9 cellular contexts compared by ENCODE assay signal in the genomic region with DNA sequence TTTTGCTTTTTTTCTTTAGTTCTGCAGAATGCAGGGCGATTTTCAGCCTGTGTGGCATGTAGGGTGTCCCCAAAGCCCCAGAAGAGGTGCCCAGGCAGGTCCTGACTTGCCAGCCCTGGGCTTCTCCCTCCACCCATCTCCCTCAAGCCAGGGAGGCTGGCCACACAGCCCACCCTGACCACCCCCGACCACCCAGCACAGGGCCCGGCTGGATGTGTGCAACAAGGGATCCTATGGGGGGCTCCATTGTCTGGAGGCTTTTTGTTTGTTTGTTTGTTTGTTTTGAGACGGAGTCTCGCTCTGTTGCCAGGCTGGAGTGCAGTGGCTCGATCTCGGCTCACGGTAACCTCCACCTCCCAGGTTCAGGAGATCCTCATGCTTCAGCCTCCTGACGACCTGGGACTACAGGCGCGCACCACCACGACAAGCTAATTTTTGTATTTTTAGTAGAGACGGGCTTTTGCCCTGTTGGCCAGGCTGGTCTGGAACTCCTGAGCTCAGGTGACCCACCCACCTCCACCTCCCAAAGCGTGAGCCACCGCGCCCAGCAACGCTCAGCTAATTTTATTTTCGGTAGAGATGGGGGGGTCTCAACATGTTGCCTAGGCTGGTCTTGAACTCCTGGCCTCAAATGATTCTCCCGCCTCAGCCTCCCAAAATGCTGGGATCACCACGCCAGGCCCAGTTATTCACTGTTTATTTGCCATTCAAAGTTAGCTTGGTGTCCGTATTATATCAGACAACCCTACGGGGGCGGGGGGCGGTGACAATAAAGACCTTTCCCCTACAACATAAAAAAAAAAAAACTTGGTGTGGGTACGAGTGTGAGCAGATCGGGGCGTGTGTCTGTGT. TPM values are rescaled to one million over a fixed set of nuclear protein-coding genes. Genes with fewer than 3 reads are reported as not detected.
DNase-seq lines count a peak whose midpoint lies in the region; ATAC-seq, FAIRE-seq and TF ChIP-seq lines count a peak whose summit lies in the region.
"Had no signal": no experiment of that assay in that cellular context is flagged by ENCODE, and none has a peak within 500 bp of the region (broad histone marks: within the 10 kb centered on the region; RNA-seq: fewer than 3 reads in every experiment).

No MANE protein-coding gene starts in this region.

- ATAC-seq in gastrocnemius medialis (no peak), GM19397 (IDR thresholded peaks at IDR 0.05; ENCODE audit: unreplicated experiment) (no peak), HG02678 (IDR thresholded peaks at IDR 0.05; ENCODE audit: unreplicated experiment) (no peak), GM18868 (IDR thresholded peaks at IDR 0.05; ENCODE audit: unreplicated experiment) (no peak)

- H2AFZ ChIP-seq in fibroblast of lung (ENCODE audit: low read length) = no peak overlapping the region

- peaks cover 40% of the 10 kb centered on the region for H3F3A ChIP-seq in DOHH2 (ENCODE audit: control insufficient read depth, insufficient read depth)

- in situ Hi-C loops in gastrocnemius medialis (cut with MboI; ENCODE audit: low sequenced_read_pairs in 4 of 4) = no loop called here

- peak overlapping the region; percentile 97 for H3K27ac ChIP-seq in DOHH2 (ENCODE audit: low read depth, low read length)
- H3K27ac ChIP-seq in VCaP = peak overlapping the region; percentile 94
- peak overlapping the region; percentile 95 for H3K27ac ChIP-seq in fibroblast of lung (ENCODE audit: insufficient read depth, low read length)
- H3K27ac ChIP-seq in gastrocnemius medialis = peak overlapping the region; percentile 95 to 100 (median 98)

- no peaks in the 10 kb centered on the region for H3K9me2 ChIP-seq in DOHH2 (replicated peaks; ENCODE audit: control insufficient read depth, low read length)

- no peaks in the 10 kb centered on the region for H4K20me1 ChIP-seq in DOHH2 (ENCODE audit: control insufficient read depth, insufficient read depth, low read depth, low read length)
- no peaks in the 10 kb centered on the region for H4K20me1 ChIP-seq in fibroblast of lung (ENCODE audit: control insufficient read depth, extremely low read depth, insufficient read depth, low read length)

- DNase-seq in fibroblast of lung (ENCODE audit: low read depth in 2 of 2) (no peak), gastrocnemius medialis (no peak), RCC 7860 (ENCODE audit: low spot score) (no peak)
- DNase-seq: NCI-H226 had no signal

- no peak for TF ChIP-seq CTCF in DOHH2 (IDR thresholded peaks at IDR 0.05; ENCODE audit: low read depth, low read length, poor library complexity, severe bottlenecking)
- no peak for TF ChIP-seq CTCF in VCaP (conservative IDR thresholded peaks at IDR 0.05)
- no peak for TF ChIP-seq CTCF in fibroblast of lung (conservative IDR thresholded peaks at IDR 0.05 in 1 of 2, IDR thresholded peaks at IDR 0.05 in 1 of 2; ENCODE audit: low read depth in 1 of 2, low read length in 2 of 2)
- no peak for TF ChIP-seq CTCF in gastrocnemius medialis (IDR thresholded peaks at IDR 0.05 in 4 of 5, conservative IDR thresholded peaks at IDR 0.05 in 1 of 5)

- H3K4me1 ChIP-seq in DOHH2 (ENCODE audit: control insufficient read depth, low read length) = peaks cover 90% of the 10 kb centered on the region
- peaks cover 31% of the 10 kb centered on the region for H3K4me1 ChIP-seq in fibroblast of lung (ENCODE audit: control insufficient read depth, extremely low read depth, insufficient read depth, low read length)
- H3K4me1 ChIP-seq in gastrocnemius medialis = peaks cover 50 to 70% of the 10 kb centered on the region in 2 donors

- H3K27me3 ChIP-seq in DOHH2 (ENCODE audit: control insufficient read depth, low read length) = no peaks in the 10 kb centered on the region
- no peaks in the 10 kb centered on the region for H3K27me3 ChIP-seq in fibroblast of lung (ENCODE audit: control insufficient read depth, insufficient read depth, low read length)
- H3K27me3 ChIP-seq in gastrocnemius medialis = no peaks in the 10 kb centered on the region

- H3K4me3 ChIP-seq in DOHH2 (ENCODE audit: low read length) (peak overlapping the region; percentile 82; the same call in 1 of the 2 replicates), fibroblast of lung (replicated peaks in 1 of 4; ENCODE audit: control extremely low read depth in 1 of 4, insufficient read depth in 1 of 4, low read depth in 3 of 4, low read length in 4 of 4) (no peak overlapping the region), gastrocnemius medialis (peak overlapping the region in 2 of 4 donors; percentile 42 to 69)

- H3K9me3 ChIP-seq in DOHH2 (ENCODE audit: control insufficient read depth, insufficient read depth, low read length) (no peaks in the 10 kb centered on the region), fibroblast of lung (ENCODE audit: control insufficient read depth, insufficient read depth, low read depth, low read length) (no peaks in the 10 kb centered on the region), gastrocnemius medialis (no peaks in the 10 kb centered on the region)

- TF ChIP-seq POLR2A in gastrocnemius medialis (IDR thresholded peaks at IDR 0.05) = no peak

- no peak overlapping the region for H3K9ac ChIP-seq in fibroblast of lung (ENCODE audit: insufficient read depth, low read length)

- FAIRE-seq in RCC 7860 (lab: Jason Lieb, UNC) = no peak

- intact Hi-C loops in gastrocnemius medialis (cut with DNase I; ENCODE audit: low total_unique reads) = loop anchor here (1.0 kb wide), 1 partner anchor 7 kb away; a partner anchor contains a TSS

- H3K4me2 ChIP-seq in DOHH2 (ENCODE audit: low read length) (peak overlapping the region; percentile 80), fibroblast of lung (ENCODE audit: extremely low read depth, insufficient read depth, low read length) (no peak overlapping the region)

- H3K79me2 ChIP-seq in DOHH2 (ENCODE audit: control insufficient read depth, low read length) (peaks cover 31% of the 10 kb centered on the region), fibroblast of lung (ENCODE audit: control insufficient read depth, insufficient read depth, low read length) (no peaks in the 10 kb centered on the region)

- H3K36me3 ChIP-seq in DOHH2 (ENCODE audit: control insufficient read depth, low read length) (no peaks in the 10 kb centered on the region; the same call in 1 of the 2 replicates), fibroblast of lung (ENCODE audit: control insufficient read depth, insufficient read depth, low read length) (no peaks in the 10 kb centered on the region), gastrocnemius medialis (no peaks in the 10 kb centered on the region)

RNA-seq across cellular contexts. Expression of a gene that starts 7.8 kb away (rescaled TPM):
- total RNA-seq in fibroblast of lung (367 and 409 TPM in 2 replicates), gastrocnemius medialis (1,000 to 10,000 TPM; 1,858 to 2,149 (median 1,965) TPM)
- polyA plus RNA-seq in fibroblast of lung = 21.0 and 24.7 TPM in 2 replicates
- 37.7 and 44.0 TPM in 2 replicates for polyA plus RNA-seq in fibroblast of lung (2012)
- 36.5 and 64.5 TPM in 2 replicates for polyA minus RNA-seq in fibroblast of lung (ENCODE audit: low replicate concordance)

RNA-seq across cellular contexts. Expression of a gene that starts 37.3 kb away (rescaled TPM):
- total RNA-seq in fibroblast of lung (12.8 and 17.2 TPM in 2 replicates), gastrocnemius medialis (10 to 100 TPM; 16.0 to 30.8 (median 22.2) TPM)
- 34.8 and 37.5 TPM in 2 replicates for polyA plus RNA-seq in fibroblast of lung
- 33.8 and 36.9 TPM in 2 replicates for polyA plus RNA-seq in fibroblast of lung (2012)
- polyA minus RNA-seq in fibroblast of lung (ENCODE audit: low replicate concordance) = 143 and 175 TPM in 2 replicates

RNA-seq across cellular contexts. Expression of a gene that starts 37.9 kb away (rescaled TPM):
- total RNA-seq in fibroblast of lung (0.26 and 1.3 TPM in 2 replicates), gastrocnemius medialis (1 to 10 TPM in 1 of 4 donors, under 1 TPM in 1, not detected in 2; 0.93 to 1.4 TPM)
- 0.56 and 0.77 TPM in 2 replicates for polyA plus RNA-seq in fibroblast of lung
- 1.5 TPM in 2 replicates for polyA plus RNA-seq in fibroblast of lung (2012)
- not detected in 2 replicates for polyA minus RNA-seq in fibroblast of lung (ENCODE audit: low replicate concordance)

RNA-seq across cellular contexts. Expression of a gene that starts 43.3 kb away (rescaled TPM):
- total RNA-seq in fibroblast of lung (54.7 and 70.2 TPM in 2 replicates), gastrocnemius medialis (10 to 100 TPM; 54.6 to 82.9 (median 63.6) TPM)
- polyA plus RNA-seq in fibroblast of lung = 14.0 and 19.1 TPM in 2 replicates
- polyA plus RNA-seq in fibroblast of lung (2012) = 63.7 and 82.3 TPM in 2 replicates
- polyA minus RNA-seq in fibroblast of lung (ENCODE audit: low replicate concordance) = 105 and 111 TPM in 2 replicates
